22 cellular contexts compared by ENCODE assay signal in genomic region chr1:115191691-115192090, GRCh38.
A peak's percentile ranks its signal among the peaks of the same experiment; 100 is the strongest.
DNase-seq lines count a peak whose midpoint lies in the region; ATAC-seq, FAIRE-seq and TF ChIP-seq lines count a peak whose summit lies in the region.
"Had no signal": no experiment of that assay in that cellular context is flagged by ENCODE, and none has a peak within 500 bp of the region (broad histone marks: within the 10 kb centered on the region; RNA-seq: fewer than 3 reads in every experiment).

No MANE protein-coding gene starts in this region.

- TF ChIP-seq EP300 in HepG2 (IDR thresholded peaks at IDR 0.05; ENCODE audit: low read depth in 2 of 2, low read length in 2 of 2) (no peak), HepG2 (CRISPR knock-in tag; IDR thresholded peaks at IDR 0.05; ENCODE audit: borderline replicate concordance) (no peak)

- TF ChIP-seq POLR2A in HepG2 (IDR thresholded peaks at IDR 0.05; ENCODE audit: insufficient read depth in 1 of 2, low read depth in 2 of 2, low read length in 2 of 2) (no peak), right lobe of liver (IDR thresholded peaks at IDR 0.05) (no peak)

- H3K9ac ChIP-seq in HepG2 (ENCODE audit: insufficient read depth, low read depth, low read length) (no peak overlapping the region), mesenchymal stem cell (ENCODE audit: low read length) (peak overlapping the region; percentile 65), skeletal muscle tissue (ENCODE audit: low read depth in 1 of 3, low read length in 3 of 3) (no peak overlapping the region)
- H3K9ac ChIP-seq: BLaER1 had no signal

- H3K4me1 ChIP-seq in HepG2 (ENCODE audit: insufficient read depth, low read length) (no peaks in the 10 kb centered on the region), right lobe of liver (no peaks in the 10 kb centered on the region), mesenchymal stem cell (ENCODE audit: control insufficient read depth, insufficient read depth, low read depth, low read length) (peaks cover 7% of the 10 kb centered on the region), skeletal muscle tissue (ENCODE audit: control insufficient read depth in 3 of 3, insufficient read depth in 3 of 3, low read length in 3 of 3) (peaks cover 17 to 41% (median 39%) of the 10 kb centered on the region in 3 donors)
- H3K4me1 ChIP-seq: BLaER1, SJCRH30 had no signal

- H3K27me3 ChIP-seq in HepG2 (ENCODE audit: control insufficient read depth in 1 of 2, insufficient read depth in 2 of 2, low read length in 2 of 2): no peaks in the 10 kb centered on the region
- H3K27me3 ChIP-seq in right lobe of liver: no peaks in the 10 kb centered on the region
- H3K27me3 ChIP-seq in mesenchymal stem cell (ENCODE audit: control insufficient read depth in 1 of 2, insufficient read depth in 1 of 2, low read length in 2 of 2): no peaks in the 10 kb centered on the region
- H3K27me3 ChIP-seq in skeletal muscle tissue (ENCODE audit: control insufficient read depth in 3 of 3, insufficient read depth in 3 of 3, low read length in 3 of 3): no peaks in the 10 kb centered on the region
- H3K27me3 ChIP-seq: BLaER1, SJCRH30 had no signal

- no peak overlapping the region for H2BK15ac ChIP-seq in mesenchymal stem cell (ENCODE audit: low read depth, poor library complexity, severe bottlenecking)

- no peak overlapping the region for H2BK12ac ChIP-seq in mesenchymal stem cell (ENCODE audit: low read length in 2 of 2)

- ATAC-seq in HepG2: no peak
- no peak for ATAC-seq in right lobe of liver
- no peak for ATAC-seq in activated naive CD8-positive, alpha-beta T cell treated with anti-CD3 and anti-CD28 coated beads, Interleukin-2, amount 50 U/mL, for 24 hours
- ATAC-seq in activated CD4-positive, CD25-positive, alpha-beta regulatory T cell treated with anti-CD3 and anti-CD28 coated beads, Interleukin-2, amount 50 U/mL, for 24 hours: no peak
- ATAC-seq: Right ventricle myocardium inferior had no signal

- H3K79me1 ChIP-seq in mesenchymal stem cell (replicated peaks; ENCODE audit: low read length, poor library complexity, severe bottlenecking): no peaks in the 10 kb centered on the region

- CTCF ChIA-PET in HepG2 (lab: Yijun Ruan, JAX; ENCODE audit: low intra/inter-chr PET ratio, low total read pairs): no interaction called here

- H3K36me3 ChIP-seq in HepG2 (replicated peaks in 1 of 2; ENCODE audit: control insufficient read depth in 1 of 2, insufficient read depth in 2 of 2, low read length in 2 of 2): no peaks in the 10 kb centered on the region
- H3K36me3 ChIP-seq in right lobe of liver: no peaks in the 10 kb centered on the region
- H3K36me3 ChIP-seq in mesenchymal stem cell (ENCODE audit: control insufficient read depth in 1 of 2, insufficient read depth in 2 of 2, low read depth in 1 of 2, low read length in 2 of 2): no peaks in the 10 kb centered on the region
- H3K36me3 ChIP-seq in skeletal muscle tissue (ENCODE audit: control insufficient read depth in 3 of 3, insufficient read depth in 3 of 3, low read length in 3 of 3): no peaks in the 10 kb centered on the region
- H3K36me3 ChIP-seq: BLaER1, SJCRH30 had no signal

- intact Hi-C loops in HepG2 (cut with micrococcal nuclease; ENCODE audit: unreplicated experiment) (no loop called here), right lobe of liver (cut with DNase I) (no loop called here)

- no peaks in the 10 kb centered on the region for H3K36me3 Mint-ChIP-seq in activated naive CD8-positive, alpha-beta T cell treated with anti-CD3 and anti-CD28 coated beads, Interleukin-2, amount 50 U/mL, for 24 hours (ENCODE audit: low read depth)
- H3K36me3 Mint-ChIP-seq: CD4-positive, CD25-positive, alpha-beta regulatory T cell had no signal

- no peak overlapping the region for H4K91ac ChIP-seq in mesenchymal stem cell (ENCODE audit: low read length)

- no peaks in the 10 kb centered on the region for H3K79me2 ChIP-seq in HepG2 (ENCODE audit: insufficient read depth, low read length)

- WGBS in HepG2 (ENCODE audit: low lambda C conversion rate): 78% methylated on average over 3 of the region's 3 CpGs
- 88% methylated on average over 3 of the region's 3 CpGs for WGBS in right lobe of liver (ENCODE audit: insufficient coverage, low coverage, low lambda C conversion rate, missing lambda C conversion rate)
- 93% methylated on average over 3 of the region's 3 CpGs for WGBS in mesenchymal stem cell

- H3K4me1 Mint-ChIP-seq in activated naive CD8-positive, alpha-beta T cell treated with anti-CD3 and anti-CD28 coated beads, Interleukin-2, amount 50 U/mL, for 24 hours: no peaks in the 10 kb centered on the region
- H3K4me1 Mint-ChIP-seq: CD4-positive, CD25-positive, alpha-beta regulatory T cell had no signal

- no peaks in the 10 kb centered on the region for H4K20me1 ChIP-seq in HepG2 (ENCODE audit: insufficient read depth, low read length)
- H4K20me1 ChIP-seq: BLaER1 had no signal

- TF ChIP-seq CTCF in HepG2 (CRISPR knock-in tag; IDR thresholded peaks at IDR 0.05) (no peak), right lobe of liver (IDR thresholded peaks at IDR 0.05) (no peak)

- H3K4me3 Mint-ChIP-seq in activated naive CD8-positive, alpha-beta T cell treated with anti-CD3 and anti-CD28 coated beads, Interleukin-2, amount 50 U/mL, for 24 hours: no peak overlapping the region
- H3K4me3 Mint-ChIP-seq: CD4-positive, CD25-positive, alpha-beta regulatory T cell had no signal

- no TSS peak for BruUV-seq in HepG2 (replicated peaks; lab: Mats Ljungman, UMichigan)

- no peak overlapping the region for H2BK120ac ChIP-seq in mesenchymal stem cell (ENCODE audit: low read depth, low read length)

- H3K9me3 ChIP-seq in HepG2 (ENCODE audit: low read length) (no peaks in the 10 kb centered on the region), right lobe of liver (no peaks in the 10 kb centered on the region), mesenchymal stem cell (ENCODE audit: control insufficient read depth, low read length) (no peaks in the 10 kb centered on the region), skeletal muscle tissue (ENCODE audit: control insufficient read depth in 3 of 3, low read length in 3 of 3) (no peaks in the 10 kb centered on the region)
- H3K9me3 ChIP-seq: BLaER1, SJCRH30 had no signal

- no peak for DNase-seq in HepG2 (ENCODE audit: low spot score)
- DNase-seq in right lobe of liver: no peak
- no peak for DNase-seq in mesenchymal stem cell
- DNase-seq in midbrain (lab: John Stamatoyannopoulos, UW): no peak
- DNase-seq in activated naive CD8-positive, alpha-beta T cell treated with anti-CD3 and anti-CD28 coated beads, Interleukin-2, amount 50 U/mL, for 24 hours: no peak
- no peak for DNase-seq in mucosa of gallbladder (ENCODE audit: low spot score)
- DNase-seq: 8988T; CD4-positive, CD25-positive, alpha-beta regulatory T cell; H7; KG1; MM.1S; NCI-H2029; NCI-H446; NCI-H524 treated with DMSO at 0.1 percent for 48 hours; NCI-H774; SJCRH30 had no signal

- H3K23ac ChIP-seq in mesenchymal stem cell (ENCODE audit: low read length in 2 of 2): no peak overlapping the region

- TF ChIP-seq RAD21 in HepG2 (CRISPR knock-in tag; IDR thresholded peaks at IDR 0.05): no peak

- no peak for FAIRE-seq in HepG2 (lab: Jason Lieb, UNC)
- FAIRE-seq: D721Med, GM18507 had no signal

- H3K27ac Mint-ChIP-seq in activated naive CD8-positive, alpha-beta T cell treated with anti-CD3 and anti-CD28 coated beads, Interleukin-2, amount 50 U/mL, for 24 hours: no peak overlapping the region
- H3K27ac Mint-ChIP-seq: CD4-positive, CD25-positive, alpha-beta regulatory T cell had no signal

- H3K4me2 ChIP-seq in HepG2 (ENCODE audit: low read depth, low read length) (no peak overlapping the region), mesenchymal stem cell (ENCODE audit: low read length, poor library complexity, severe bottlenecking) (no peak overlapping the region)
- H3K4me2 ChIP-seq: BLaER1 had no signal

- peaks cover 15% of the 10 kb centered on the region for H3K27me3 Mint-ChIP-seq in activated naive CD8-positive, alpha-beta T cell treated with anti-CD3 and anti-CD28 coated beads, Interleukin-2, amount 50 U/mL, for 24 hours

- no peak overlapping the region for H3K18ac ChIP-seq in mesenchymal stem cell (ENCODE audit: low read depth in 1 of 2, low read length in 2 of 2)

- in situ Hi-C loops in HepG2 (cut with HindIII; ENCODE audit: extremely low pct_ligation_motif_present, low pct_unique_long_range_greater_than_20kb): no loop called here

- H2AK5ac ChIP-seq in mesenchymal stem cell (ENCODE audit: low read length, severe bottlenecking): no peak overlapping the region

- H3K4me3 ChIP-seq in HepG2 (replicated peaks in 1 of 3; ENCODE audit: insufficient read depth in 1 of 3, low read depth in 2 of 3, low read length in 3 of 3) (no peak overlapping the region), right lobe of liver (no peak overlapping the region), mesenchymal stem cell (ENCODE audit: insufficient read depth in 1 of 2, low read depth in 1 of 2, low read length in 2 of 2) (no peak overlapping the region), skeletal muscle tissue (ENCODE audit: low read length in 3 of 3) (no peak overlapping the region)
- H3K4me3 ChIP-seq: BLaER1, SJCRH30 had no signal

- no peak overlapping the region for H2BK5ac ChIP-seq in mesenchymal stem cell (ENCODE audit: low read depth, low read length, poor library complexity, severe bottlenecking)

- no peak overlapping the region for H3K14ac ChIP-seq in mesenchymal stem cell (ENCODE audit: low read length in 2 of 2)

- POLR2A ChIA-PET in HepG2 (lab: Yijun Ruan, JAX): no interaction called here

- H3K4ac ChIP-seq in mesenchymal stem cell (ENCODE audit: low read depth in 1 of 2, low read length in 2 of 2): no peak overlapping the region

- no peaks in the 10 kb centered on the region for H3K9me3 Mint-ChIP-seq in activated naive CD8-positive, alpha-beta T cell treated with anti-CD3 and anti-CD28 coated beads, Interleukin-2, amount 50 U/mL, for 24 hours

- no peak overlapping the region for H2AFZ ChIP-seq in HepG2 (ENCODE audit: low read length)
- no peak overlapping the region for H2AFZ ChIP-seq in mesenchymal stem cell (ENCODE audit: low read depth, low read length)

- H3K27ac ChIP-seq in HepG2 (ENCODE audit: extremely low read length, insufficient read depth, low read length): no peak overlapping the region
- no peak overlapping the region for H3K27ac ChIP-seq in right lobe of liver
- no peak overlapping the region for H3K27ac ChIP-seq in mesenchymal stem cell (ENCODE audit: low read length, poor library complexity, severe bottlenecking)
- peak overlapping the region; percentile 92 for H3K27ac ChIP-seq in skeletal muscle tissue (ENCODE audit: low read depth, low read length)
- H3K27ac ChIP-seq: BLaER1, SJCRH30 had no signal

- H4K8ac ChIP-seq in mesenchymal stem cell (ENCODE audit: low read length): peak overlapping the region; percentile 31

TF ChIP-seq in HepG2, 621 proteins besides CTCF, POLR2A, EP300 and RAD21 (continues in another document):
- TF ChIP-seq, protein P1, sequence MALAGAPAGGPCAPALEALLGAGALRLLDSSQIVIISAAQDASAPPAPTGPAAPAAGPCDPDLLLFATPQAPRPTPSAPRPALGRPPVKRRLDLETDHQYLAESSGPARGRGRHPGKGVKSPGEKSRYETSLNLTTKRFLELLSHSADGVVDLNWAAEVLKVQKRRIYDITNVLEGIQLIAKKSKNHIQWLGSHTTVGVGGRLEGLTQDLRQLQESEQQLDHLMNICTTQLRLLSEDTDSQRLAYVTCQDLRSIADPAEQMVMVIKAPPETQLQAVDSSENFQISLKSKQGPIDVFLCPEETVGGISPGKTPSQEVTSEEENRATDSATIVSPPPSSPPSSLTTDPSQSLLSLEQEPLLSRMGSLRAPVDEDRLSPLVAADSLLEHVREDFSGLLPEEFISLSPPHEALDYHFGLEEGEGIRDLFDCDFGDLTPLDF (CRISPR knock-in tag; IDR thresholded peaks at IDR 0.05): no peak
